34 cellular contexts compared by ENCODE assay signal in genomic region chr21:42489991-42490390, GRCh38. TPM values are rescaled to one million over a fixed set of nuclear protein-coding genes. Genes with fewer than 3 reads are reported as not detected.
"Had no signal": no experiment of that assay in that cellular context is flagged by ENCODE, and none has a peak within 500 bp of the region (broad histone marks: within the 10 kb centered on the region; RNA-seq: fewer than 3 reads in every experiment).

No MANE protein-coding gene starts in this region.

- H3K27ac Mint-ChIP-seq: activated CD4-positive, alpha-beta memory T cell treated with anti-CD3 and anti-CD28 coated beads, Interleukin-2, amount 10 ng/mL, durations not matched to agents 7 days and 5 days; activated CD4-positive, alpha-beta T cell treated with anti-CD3 and anti-CD28 coated beads for 36 hours; activated CD4-positive, alpha-beta T cell treated with anti-CD3 and anti-CD28 coated beads, Interleukin-2, amount 10 ng/mL, durations not matched to agents 7 days and 5 days; activated CD8-positive, alpha-beta memory T cell treated with anti-CD3 and anti-CD28 coated beads, Interleukin-2, amount 10 ng/mL, durations not matched to agents 7 days and 5 days; activated CD8-positive, alpha-beta T cell treated with anti-CD3 and anti-CD28 coated beads, Interleukin-2, amount 10 ng/mL, durations not matched to agents 7 days and 5 days; activated naive CD4-positive, alpha-beta T cell treated with anti-CD3 and anti-CD28 coated beads, Interleukin-2, amount 10 ng/mL, durations not matched to agents 7 days and 5 days; activated naive CD4-positive, alpha-beta T cell treated with anti-CD3 and anti-CD28 coated beads, Interleukin-2, amount 50 U/mL, for 24 hours; activated naive CD8-positive, alpha-beta T cell; activated naive CD8-positive, alpha-beta T cell treated with anti-CD3 and anti-CD28 coated beads, Interleukin-2, amount 10 ng/mL, durations not matched to agents 7 days and 5 days; activated naive CD8-positive, alpha-beta T cell treated with anti-CD3 and anti-CD28 coated beads, Interleukin-2, amount 50 U/mL, for 24 hours; activated T-cell treated with anti-CD3 and anti-CD28 coated beads, Interleukin-2, amount 50 U/mL, for 24 hours; activated T-helper 2 cell treated with anti-CD3 and anti-CD28 coated beads, Interferon-gamma antibody, Interleukin-2, Interleukin-4, amounts not matched to agents 10 μg/mL and 5 μg/mL and 100 μg/mL, durations not matched to agents 14 hours and 24 hours and 36 hours; brain; T-helper 1 cell treated with Interleukin-12 subunit alpha and Interleukin-12 subunit beta and Interleukin-4 antibody, amounts not matched to agents 30 μg/mL and 1 μg/mL, for 36 hours; T-helper 2 cell treated with Interferon-gamma antibody and Interleukin-4, amounts not matched to agents 5 μg/mL and 100 μg/mL, for 36 hours had no signal

- DNase-seq: activated CD4-positive, alpha-beta memory T cell treated with anti-CD3 and anti-CD28 coated beads, Interleukin-2, amount 10 ng/mL, durations not matched to agents 7 days and 5 days; activated CD4-positive, alpha-beta T cell treated with anti-CD3 and anti-CD28 coated beads for 1 hour; activated CD4-positive, alpha-beta T cell treated with anti-CD3 and anti-CD28 coated beads for 36 hours; activated CD4-positive, alpha-beta T cell treated with anti-CD3 and anti-CD28 coated beads for 48 hours; activated CD4-positive, alpha-beta T cell treated with anti-CD3 and anti-CD28 coated beads, Interleukin-2, amount 10 ng/mL, durations not matched to agents 7 days and 5 days; activated CD4-positive, alpha-beta T cell treated with anti-CD3 and anti-CD28 coated beads, Interleukin-2, amount 50 U/mL, for 48 hours; activated CD4-positive, CD25-positive, alpha-beta regulatory T cell; activated CD8-positive, alpha-beta memory T cell treated with anti-CD3 and anti-CD28 coated beads, Interleukin-2, amount 10 ng/mL, durations not matched to agents 7 days and 5 days; activated CD8-positive, alpha-beta memory T cell treated with anti-CD3 and anti-CD28 coated beads, Interleukin-2, amount 50 U/mL, for 48 hours; activated CD8-positive, alpha-beta T cell treated with anti-CD3 and anti-CD28 coated beads, Interleukin-2, amount 10 ng/mL, durations not matched to agents 7 days and 5 days; activated effector memory CD4-positive, alpha-beta T cell treated with Interleukin-2 at 50 U/mL for 16 hours; activated gamma-delta T cell; activated naive CD4-positive, alpha-beta T cell treated with anti-CD3 and anti-CD28 coated beads, Interleukin-2, amount 10 ng/mL, durations not matched to agents 7 days and 5 days; activated naive CD4-positive, alpha-beta T cell treated with Interleukin-2 at 50 U/mL for 16 hours; activated naive CD8-positive, alpha-beta T cell treated with anti-CD3 and anti-CD28 coated beads, Interleukin-2, amount 10 ng/mL, durations not matched to agents 7 days and 5 days; activated naive CD8-positive, alpha-beta T cell treated with anti-CD3 and anti-CD28 coated beads, Interleukin-2, amount 50 U/mL, for 24 hours; activated T-cell treated with anti-CD3 and anti-CD28 coated beads, Interleukin-2, amount 50 U/mL, for 24 hours; activated T-cell treated with anti-CD3 and anti-CD28 coated beads, Interleukin-2, amount 50 U/mL, for 48 hours; amygdala; anterior cingulate cortex; central memory CD4-positive, alpha-beta T cell; T-helper 1 cell; T-helper 2 cell; T-helper 9 cell had no signal

- H3K4me3 ChIP-seq: ascending aorta, cardiac muscle cell had no signal

- H3K4me1 ChIP-seq: ascending aorta had no signal

- H3K27me3 Mint-ChIP-seq: activated naive CD8-positive, alpha-beta T cell had no signal

- H3K9me3 Mint-ChIP-seq: activated naive CD4-positive, alpha-beta T cell treated with anti-CD3 and anti-CD28 coated beads, Interleukin-2, amount 50 U/mL, for 24 hours; activated naive CD8-positive, alpha-beta T cell treated with anti-CD3 and anti-CD28 coated beads, Interleukin-2, amount 50 U/mL, for 24 hours; activated T-cell treated with anti-CD3 and anti-CD28 coated beads, Interleukin-2, amount 50 U/mL, for 24 hours; T-helper 2 cell treated with Interferon-gamma antibody and Interleukin-4, amounts not matched to agents 5 μg/mL and 100 μg/mL, for 36 hours had no signal

- H3K27ac ChIP-seq: ascending aorta, cardiac muscle cell, VCaP had no signal

- H3K36me3 ChIP-seq: ascending aorta, cardiac muscle cell had no signal

- ATAC-seq: activated CD4-positive, alpha-beta T cell treated with anti-CD3 and anti-CD28 coated beads for 36 hours; activated CD4-positive, CD25-positive, alpha-beta regulatory T cell treated with anti-CD3 and anti-CD28 coated beads, Interleukin-2, amount 50 U/mL, for 24 hours; activated CD8-positive, alpha-beta memory T cell treated with anti-CD3 and anti-CD28 coated beads, Interleukin-2, amount 10 ng/mL, durations not matched to agents 7 days and 5 days; activated CD8-positive, alpha-beta T cell treated with anti-CD3 and anti-CD28 coated beads, Interleukin-2, amount 10 ng/mL, durations not matched to agents 7 days and 5 days; activated naive CD8-positive, alpha-beta T cell treated with anti-CD3 and anti-CD28 coated beads, Interleukin-2, amount 50 U/mL, for 24 hours had no signal

- H3K4me3 Mint-ChIP-seq: activated CD4-positive, alpha-beta memory T cell treated with anti-CD3 and anti-CD28 coated beads, Interleukin-2, amount 10 ng/mL, durations not matched to agents 7 days and 5 days; activated CD4-positive, alpha-beta T cell treated with anti-CD3 and anti-CD28 coated beads for 36 hours; activated CD4-positive, alpha-beta T cell treated with anti-CD3 and anti-CD28 coated beads, Interleukin-2, amount 10 ng/mL, durations not matched to agents 7 days and 5 days; activated CD8-positive, alpha-beta memory T cell treated with anti-CD3 and anti-CD28 coated beads, Interleukin-2, amount 10 ng/mL, durations not matched to agents 7 days and 5 days; activated CD8-positive, alpha-beta T cell treated with anti-CD3 and anti-CD28 coated beads, Interleukin-2, amount 10 ng/mL, durations not matched to agents 7 days and 5 days; activated naive CD4-positive, alpha-beta T cell treated with anti-CD3 and anti-CD28 coated beads, Interleukin-2, amount 10 ng/mL, durations not matched to agents 7 days and 5 days; activated naive CD4-positive, alpha-beta T cell treated with anti-CD3 and anti-CD28 coated beads, Interleukin-2, amount 50 U/mL, for 24 hours; activated naive CD8-positive, alpha-beta T cell; activated naive CD8-positive, alpha-beta T cell treated with anti-CD3 and anti-CD28 coated beads, Interleukin-2, amount 10 ng/mL, durations not matched to agents 7 days and 5 days; activated naive CD8-positive, alpha-beta T cell treated with anti-CD3 and anti-CD28 coated beads, Interleukin-2, amount 50 U/mL, for 24 hours; activated T-cell treated with anti-CD3 and anti-CD28 coated beads, Interleukin-2, amount 50 U/mL, for 24 hours; brain; T-helper 1 cell treated with Interleukin-12 subunit alpha and Interleukin-12 subunit beta and Interleukin-4 antibody, amounts not matched to agents 30 μg/mL and 1 μg/mL, for 36 hours; T-helper 2 cell treated with Interferon-gamma antibody and Interleukin-4, amounts not matched to agents 5 μg/mL and 100 μg/mL, for 36 hours had no signal

- H3K9me3 ChIP-seq: ascending aorta had no signal

- H3K36me3 Mint-ChIP-seq: activated CD8-positive, alpha-beta memory T cell treated with anti-CD3 and anti-CD28 coated beads, Interleukin-2, amount 10 ng/mL, durations not matched to agents 7 days and 5 days; activated naive CD4-positive, alpha-beta T cell treated with anti-CD3 and anti-CD28 coated beads, Interleukin-2, amount 10 ng/mL, durations not matched to agents 7 days and 5 days; activated naive CD4-positive, alpha-beta T cell treated with anti-CD3 and anti-CD28 coated beads, Interleukin-2, amount 50 U/mL, for 24 hours; activated naive CD8-positive, alpha-beta T cell; brain had no signal

- H3K27me3 ChIP-seq: ascending aorta had no signal

- H3K4me1 Mint-ChIP-seq: activated naive CD8-positive, alpha-beta T cell treated with anti-CD3 and anti-CD28 coated beads, Interleukin-2, amount 50 U/mL, for 24 hours; brain had no signal

RNA-seq across cellular contexts. Expression of gene RSPH1, which starts 6.0 kb away (rescaled TPM):
- total RNA-seq: activated CD4-positive, alpha-beta memory T cell treated with anti-CD3 and anti-CD28 coated beads, Interleukin-2, amount 10 ng/mL, durations not matched to agents 7 days and 5 days; activated CD4-positive, alpha-beta T cell treated with anti-CD3 and anti-CD28 coated beads, Interleukin-2, amount 10 ng/mL, durations not matched to agents 7 days and 5 days; activated CD8-positive, alpha-beta memory T cell treated with anti-CD3 and anti-CD28 coated beads, Interleukin-2, amount 10 ng/mL, durations not matched to agents 7 days and 5 days; activated CD8-positive, alpha-beta T cell treated with anti-CD3 and anti-CD28 coated beads, Interleukin-2, amount 10 ng/mL, durations not matched to agents 7 days and 5 days; activated naive CD8-positive, alpha-beta T cell treated with anti-CD3 and anti-CD28 coated beads, Interleukin-2, amount 10 ng/mL, durations not matched to agents 7 days and 5 days; activated T-helper 2 cell treated with anti-CD3 and anti-CD28 coated beads, Interferon-gamma antibody, Interleukin-2, Interleukin-4, amounts not matched to agents 10 μg/mL and 5 μg/mL and 100 μg/mL, durations not matched to agents 14 hours and 24 hours and 36 hours; ascending aorta had no signal
